In genomic region chr10:1577945-1578344, GRCh38 we compare ENCODE assay signal across 25 cellular contexts.
"Had no signal": no experiment of that assay in that cellular context is flagged by ENCODE, and none has a peak within 500 bp of the region (broad histone marks: within the 10 kb centered on the region; RNA-seq: fewer than 3 reads in every experiment).

No MANE protein-coding gene starts in this region.

- H3K4me3 ChIP-seq: esophagus squamous epithelium, pancreas, psoas muscle, suprapubic skin, tibial artery, upper lobe of right lung had no signal

- H3K36me3 ChIP-seq: esophagus squamous epithelium, pancreas, suprapubic skin, tibial artery, upper lobe of right lung had no signal

- H3K9me3 ChIP-seq: esophagus squamous epithelium, pancreas, psoas muscle, suprapubic skin, tibial artery, upper lobe of right lung had no signal

- DNase-seq: activated CD4-positive, alpha-beta T cell treated with anti-CD3 and anti-CD28 coated beads for 1 hour; activated CD4-positive, alpha-beta T cell treated with anti-CD3 and anti-CD28 coated beads, Interleukin-2, amount 10 ng/mL, durations not matched to agents 7 days and 5 days; activated CD8-positive, alpha-beta T cell treated with anti-CD3 and anti-CD28 coated beads for 36 hours; activated gamma-delta T cell treated with Interleukin-2 at 50 U/mL for 16 hours; activated naive CD4-positive, alpha-beta T cell treated with anti-CD3 and anti-CD28 coated beads, Interleukin-2, amount 50 U/mL, for 16 hours; activated naive CD8-positive, alpha-beta T cell treated with anti-CD3 and anti-CD28 coated beads, Interleukin-2, amount 50 U/mL, for 24 hours; activated T-cell treated with anti-CD3 and anti-CD28 coated beads, Interleukin-2, amount 50 U/mL, for 4 hours; central memory CD4-positive, alpha-beta T cell; dermis blood vessel endothelial cell; effector CD4-positive, alpha-beta T cell; esophagus squamous epithelium; foreskin melanocyte; left cardiac atrium; left ventricle myocardium superior; naive thymus-derived CD4-positive, alpha-beta T cell; psoas muscle; stimulated activated CD4-positive, alpha-beta T cell treated with anti-CD3 and anti-CD28 coated beads, Interleukin-15, amount 100 ng/mL, for 24 hours; stimulated activated naive CD4-positive, alpha-beta T cell; upper lobe of right lung had no signal

- H3K4me1 ChIP-seq: esophagus squamous epithelium, pancreas, psoas muscle, suprapubic skin, tibial artery, upper lobe of right lung had no signal

- H3K36me3 Mint-ChIP-seq: mesothelial cell of epicardium; naive thymus-derived CD4-positive, alpha-beta T cell; WTC11 had no signal

- H3K27me3 Mint-ChIP-seq: activated CD4-positive, alpha-beta T cell treated with anti-CD3 and anti-CD28 coated beads, Interleukin-2, amount 10 ng/mL, durations not matched to agents 7 days and 5 days; activated CD8-positive, alpha-beta T cell treated with anti-CD3 and anti-CD28 coated beads for 36 hours had no signal

- H3K27me3 ChIP-seq: pancreas, upper lobe of right lung had no signal

- H3K4me1 Mint-ChIP-seq: activated CD4-positive, alpha-beta T cell treated with anti-CD3 and anti-CD28 coated beads, Interleukin-2, amount 10 ng/mL, durations not matched to agents 7 days and 5 days; activated naive CD8-positive, alpha-beta T cell treated with anti-CD3 and anti-CD28 coated beads, Interleukin-2, amount 50 U/mL, for 24 hours; activated T-helper 17 cell treated with anti-CD3 and anti-CD28 coated beads, Interleukin-2, amount 50 U/mL, for 72 hours; mesothelial cell of epicardium; naive thymus-derived CD4-positive, alpha-beta T cell; WTC11 had no signal

- H3K27ac ChIP-seq: esophagus squamous epithelium, pancreas, psoas muscle, suprapubic skin, tibial artery, upper lobe of right lung had no signal

- H3K4me3 Mint-ChIP-seq: activated CD4-positive, alpha-beta T cell treated with anti-CD3 and anti-CD28 coated beads, Interleukin-2, amount 10 ng/mL, durations not matched to agents 7 days and 5 days; activated CD8-positive, alpha-beta T cell treated with anti-CD3 and anti-CD28 coated beads for 36 hours; activated naive CD8-positive, alpha-beta T cell treated with anti-CD3 and anti-CD28 coated beads, Interleukin-2, amount 50 U/mL, for 24 hours; activated T-cell treated with anti-CD3 and anti-CD28 coated beads, Interleukin-2, amount 50 U/mL, for 4 hours; activated T-helper 17 cell treated with anti-CD3 and anti-CD28 coated beads, Interleukin-2, amount 50 U/mL, for 72 hours; mesothelial cell of epicardium; naive thymus-derived CD4-positive, alpha-beta T cell; WTC11 had no signal

- H3K27ac Mint-ChIP-seq: activated CD4-positive, alpha-beta T cell treated with anti-CD3 and anti-CD28 coated beads, Interleukin-2, amount 10 ng/mL, durations not matched to agents 7 days and 5 days; activated CD8-positive, alpha-beta T cell treated with anti-CD3 and anti-CD28 coated beads for 36 hours; activated naive CD8-positive, alpha-beta T cell treated with anti-CD3 and anti-CD28 coated beads, Interleukin-2, amount 50 U/mL, for 24 hours; activated T-helper 17 cell treated with anti-CD3 and anti-CD28 coated beads, Interleukin-2, amount 50 U/mL, for 72 hours; mesothelial cell of epicardium; naive thymus-derived CD4-positive, alpha-beta T cell; WTC11 had no signal

- H3K9me3 Mint-ChIP-seq: activated CD4-positive, alpha-beta T cell treated with anti-CD3 and anti-CD28 coated beads, Interleukin-2, amount 10 ng/mL, durations not matched to agents 7 days and 5 days; activated CD8-positive, alpha-beta T cell treated with anti-CD3 and anti-CD28 coated beads for 36 hours; activated naive CD8-positive, alpha-beta T cell treated with anti-CD3 and anti-CD28 coated beads, Interleukin-2, amount 50 U/mL, for 24 hours; activated T-cell treated with anti-CD3 and anti-CD28 coated beads, Interleukin-2, amount 50 U/mL, for 4 hours; activated T-helper 17 cell treated with anti-CD3 and anti-CD28 coated beads, Interleukin-2, amount 50 U/mL, for 72 hours; mesothelial cell of epicardium had no signal
